Comparison of ENCODE assay signal across 8 cellular contexts in the genomic region with DNA sequence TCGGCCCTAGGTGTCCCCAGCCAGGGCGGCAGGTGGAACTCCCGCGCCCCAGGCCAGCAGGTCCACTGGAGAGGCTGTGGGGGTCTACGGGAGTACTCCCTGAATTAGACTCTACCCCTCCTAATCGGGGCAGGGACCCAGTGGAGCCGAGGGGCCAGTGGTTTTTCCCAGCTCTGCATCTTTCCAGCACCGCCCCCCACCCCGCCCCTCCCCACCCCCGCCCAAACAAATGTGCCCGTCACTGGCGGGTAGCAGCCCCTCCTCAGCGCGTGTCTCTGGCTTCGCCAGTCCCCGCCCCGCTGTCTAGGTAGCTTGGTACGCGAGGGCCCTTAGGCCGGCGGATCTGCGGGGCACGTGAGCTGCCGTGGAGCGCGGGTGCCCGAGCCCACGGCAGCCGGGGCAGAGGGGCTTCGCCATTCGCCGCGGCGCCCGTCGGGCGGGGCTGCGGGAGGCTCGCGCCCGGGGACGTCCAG. TPM values are rescaled to one million over a fixed set of nuclear protein-coding genes. Genes with fewer than 3 reads are reported as not detected.
A peak's percentile ranks its signal among the peaks of the same experiment; 100 is the strongest.
DNase-seq lines count a peak whose midpoint lies in the region; ATAC-seq and TF ChIP-seq lines count a peak whose summit lies in the region.

No MANE protein-coding gene starts in this region.

- peak overlapping the region; percentile 54 for H3K9ac ChIP-seq in HCT116 (ENCODE audit: low read length)

- POLR2A ChIA-PET in HCT116 (lab: Charles Lee): no interaction called here

- H3K27ac Mint-ChIP-seq in activated T-helper 2 cell treated with anti-CD3 and anti-CD28 coated beads, Interferon-gamma antibody, Interleukin-2, Interleukin-4, amounts not matched to agents 10 μg/mL and 5 μg/mL and 100 μg/mL, durations not matched to agents 14 hours and 24 hours and 36 hours: no peak overlapping the region

- TF ChIP-seq CTCF in HCT116 (IDR thresholded peaks at IDR 0.05 in 2 of 3, conservative IDR thresholded peaks at IDR 0.05 in 1 of 3; ENCODE audit: borderline replicate concordance in 1 of 3, insufficient read depth in 1 of 3, low read depth in 2 of 3, low read length in 2 of 3): no peak
- no peak for TF ChIP-seq CTCF in Peyer's patch (IDR thresholded peaks at IDR 0.05)
- TF ChIP-seq CTCF in osteoblast (IDR thresholded peaks at IDR 0.05; ENCODE audit: extremely low read depth, low read depth, low read length): no peak

- H3K4me3 Mint-ChIP-seq in activated T-helper 2 cell treated with anti-CD3 and anti-CD28 coated beads, Interferon-gamma antibody, Interleukin-2, Interleukin-4, amounts not matched to agents 10 μg/mL and 5 μg/mL and 100 μg/mL, durations not matched to agents 14 hours and 24 hours and 36 hours (ENCODE audit: low read depth): no peak overlapping the region

- peak; percentile 45 for ATAC-seq in HCT116
- no peak for ATAC-seq in GM19463 (IDR thresholded peaks at IDR 0.05; ENCODE audit: unreplicated experiment)
- ATAC-seq in activated CD4-positive, CD25-positive, alpha-beta regulatory T cell treated with anti-CD3 and anti-CD28 coated beads, Interleukin-2, amount 50 U/mL, for 24 hours: no peak

- no peaks in the 10 kb centered on the region for H3K9me3 Mint-ChIP-seq in activated T-helper 2 cell treated with anti-CD3 and anti-CD28 coated beads, Interferon-gamma antibody, Interleukin-2, Interleukin-4, amounts not matched to agents 10 μg/mL and 5 μg/mL and 100 μg/mL, durations not matched to agents 14 hours and 24 hours and 36 hours

- H3K9me3 ChIP-seq in HCT116 (ENCODE audit: control insufficient read depth in 1 of 2, insufficient read depth in 1 of 2, low read depth in 1 of 2, low read length in 2 of 2): no peaks in the 10 kb centered on the region
- H3K9me3 ChIP-seq in Peyer's patch: no peaks in the 10 kb centered on the region
- no peaks in the 10 kb centered on the region for H3K9me3 ChIP-seq in osteoblast (ENCODE audit: low read depth, low read length)

- no peaks in the 10 kb centered on the region for H4K20me1 ChIP-seq in HCT116 (ENCODE audit: insufficient read depth)
- H4K20me1 ChIP-seq in osteoblast (ENCODE audit: insufficient read depth, low read length): no peaks in the 10 kb centered on the region

- H3K9me2 ChIP-seq in HCT116 (ENCODE audit: insufficient read depth): no peaks in the 10 kb centered on the region

- H3K4me1 ChIP-seq in HCT116 (ENCODE audit: control insufficient read depth in 1 of 2, insufficient read depth in 2 of 2, low read length in 2 of 2) (peaks cover 31 to 49% of the 10 kb centered on the region in 2 experiments), Peyer's patch (peaks cover 0 to 12% (median 4%) of the 10 kb centered on the region in 4 donors), osteoblast (ENCODE audit: insufficient read depth, low read length) (no peaks in the 10 kb centered on the region)

- in situ Hi-C loops in ACHN (cut with HindIII; ENCODE audit: low pct_ligation_motif_present, low pct_unique_long_range_greater_than_20kb, low sequenced_read_pairs): loop anchor here (25.0 kb wide), 1 partner anchor 95 kb away; no protein-coding TSS in a partner anchor

- intact Hi-C loops in HCT116 (cut with micrococcal nuclease): no loop called here
- intact Hi-C loops in activated T-helper 2 cell treated with anti-CD3 and anti-CD28 coated beads, Interferon-gamma antibody, Interleukin-2, Interleukin-4, amounts not matched to agents 10 μg/mL and 5 μg/mL and 100 μg/mL, durations not matched to agents 14 hours and 24 hours and 36 hours (cut with micrococcal nuclease): no loop called here

- peak; percentile 14 for DNase-seq in ACHN
- DNase-seq in HCT116 (ENCODE audit: low read depth, low spot score): no peak
- DNase-seq in Peyer's patch: no peak
- peak; percentile 65 for DNase-seq in islet precursor cell
- no peak for DNase-seq in activated T-helper 2 cell treated with anti-CD3 and anti-CD28 coated beads, Interferon-gamma antibody, Interleukin-2, Interleukin-4, amounts not matched to agents 10 μg/mL and 5 μg/mL and 100 μg/mL, durations not matched to agents 14 hours and 24 hours and 36 hours (ENCODE audit: low spot score)
- no peak for DNase-seq in osteoblast (ENCODE audit: insufficient read length, low spot score, missing footprints)

- peak overlapping the region; percentile 46; the same call in 1 of the 2 replicates for H3K27ac ChIP-seq in HCT116 (ENCODE audit: low read depth, low read length)
- no peak overlapping the region for H3K27ac ChIP-seq in Peyer's patch
- no peak overlapping the region for H3K27ac ChIP-seq in osteoblast (ENCODE audit: low read depth, low read length)

- H3K4me1 Mint-ChIP-seq in activated T-helper 2 cell treated with anti-CD3 and anti-CD28 coated beads, Interferon-gamma antibody, Interleukin-2, Interleukin-4, amounts not matched to agents 10 μg/mL and 5 μg/mL and 100 μg/mL, durations not matched to agents 14 hours and 24 hours and 36 hours (ENCODE audit: low read depth): peaks cover 7% of the 10 kb centered on the region

- CTCF ChIA-PET in HCT116 (lab: Charles Lee): interaction anchor here (0.6 to 1.3 kb wide), 3 partner anchors 8 to 161 kb away, joined by 3 to 9 read pairs (median 3); no protein-coding TSS in a partner anchor

- H3K4me2 ChIP-seq in HCT116 (ENCODE audit: low read length) (peak overlapping the region; percentile 90), osteoblast (ENCODE audit: insufficient read depth, low read length) (no peak overlapping the region)

- H3K36me3 ChIP-seq in HCT116 (ENCODE audit: control insufficient read depth in 1 of 2, insufficient read depth in 2 of 2, low read length in 2 of 2) (no peaks in the 10 kb centered on the region), Peyer's patch (no peaks in the 10 kb centered on the region), osteoblast (ENCODE audit: insufficient read depth, low read length) (no peaks in the 10 kb centered on the region)

- no peaks in the 10 kb centered on the region for H3K36me3 Mint-ChIP-seq in activated T-helper 2 cell treated with anti-CD3 and anti-CD28 coated beads, Interferon-gamma antibody, Interleukin-2, Interleukin-4, amounts not matched to agents 10 μg/mL and 5 μg/mL and 100 μg/mL, durations not matched to agents 14 hours and 24 hours and 36 hours (ENCODE audit: low read depth)

- TF ChIP-seq RAD21 in HCT116 (IDR thresholded peaks at IDR 0.05; ENCODE audit: low read depth): no peak

- H3K4me3 ChIP-seq in HCT116 (replicated peaks in 1 of 2; ENCODE audit: low read depth in 1 of 2, low read length in 2 of 2) (peak overlapping the region; percentile 49 to 68), Peyer's patch (peak overlapping the region; percentile 14 to 46 (median 42)), osteoblast (ENCODE audit: insufficient read depth, low read length) (no peak overlapping the region)

- RAD21 ChIA-PET in HCT116 (lab: Charles Lee; ENCODE audit: low non-redundant PET in 1 of 2, low total read pairs in 2 of 2, uncharacterized antibody in 2 of 2, unreplicated experiment in 2 of 2): no interaction called here

- BruUV-seq in HCT116 (replicated peaks; lab: Mats Ljungman, UMichigan): no TSS peak

- H3K27me3 Mint-ChIP-seq in activated T-helper 2 cell treated with anti-CD3 and anti-CD28 coated beads, Interferon-gamma antibody, Interleukin-2, Interleukin-4, amounts not matched to agents 10 μg/mL and 5 μg/mL and 100 μg/mL, durations not matched to agents 14 hours and 24 hours and 36 hours (ENCODE audit: low read depth): peaks cover 55% of the 10 kb centered on the region

- H2AFZ ChIP-seq in HCT116 (ENCODE audit: low read depth, low read length, poor library complexity, severe bottlenecking) (no peak overlapping the region), osteoblast (ENCODE audit: low read length) (no peak overlapping the region)

- no peak for TF ChIP-seq POLR2A in HCT116 (IDR thresholded peaks at IDR 0.05; ENCODE audit: borderline replicate concordance, extremely low read depth, insufficient read depth, insufficient read length)
- TF ChIP-seq POLR2A in Peyer's patch (IDR thresholded peaks at IDR 0.05): no peak

- H3K27me3 ChIP-seq in HCT116 (ENCODE audit: insufficient read depth, low read length): no peaks in the 10 kb centered on the region
- H3K27me3 ChIP-seq in Peyer's patch: peaks cover 0 to 23% of the 10 kb centered on the region in 2 donors
- H3K27me3 ChIP-seq in osteoblast (ENCODE audit: insufficient read depth, low read length): peaks cover 49% of the 10 kb centered on the region

- H3K79me2 ChIP-seq in HCT116 (ENCODE audit: insufficient read depth, low read length) (no peaks in the 10 kb centered on the region), osteoblast (ENCODE audit: insufficient read depth, low read length) (no peaks in the 10 kb centered on the region)

TF ChIP-seq in HCT116, 20 proteins besides CTCF, POLR2A, EP300 and RAD21 (continues in another document):
- TF ChIP-seq SRF (IDR thresholded peaks at IDR 0.05; ENCODE audit: low read depth) (no peak), ZFX (IDR thresholded peaks at IDR 0.05) (no peak)
- TF ChIP-seq, protein P1, sequence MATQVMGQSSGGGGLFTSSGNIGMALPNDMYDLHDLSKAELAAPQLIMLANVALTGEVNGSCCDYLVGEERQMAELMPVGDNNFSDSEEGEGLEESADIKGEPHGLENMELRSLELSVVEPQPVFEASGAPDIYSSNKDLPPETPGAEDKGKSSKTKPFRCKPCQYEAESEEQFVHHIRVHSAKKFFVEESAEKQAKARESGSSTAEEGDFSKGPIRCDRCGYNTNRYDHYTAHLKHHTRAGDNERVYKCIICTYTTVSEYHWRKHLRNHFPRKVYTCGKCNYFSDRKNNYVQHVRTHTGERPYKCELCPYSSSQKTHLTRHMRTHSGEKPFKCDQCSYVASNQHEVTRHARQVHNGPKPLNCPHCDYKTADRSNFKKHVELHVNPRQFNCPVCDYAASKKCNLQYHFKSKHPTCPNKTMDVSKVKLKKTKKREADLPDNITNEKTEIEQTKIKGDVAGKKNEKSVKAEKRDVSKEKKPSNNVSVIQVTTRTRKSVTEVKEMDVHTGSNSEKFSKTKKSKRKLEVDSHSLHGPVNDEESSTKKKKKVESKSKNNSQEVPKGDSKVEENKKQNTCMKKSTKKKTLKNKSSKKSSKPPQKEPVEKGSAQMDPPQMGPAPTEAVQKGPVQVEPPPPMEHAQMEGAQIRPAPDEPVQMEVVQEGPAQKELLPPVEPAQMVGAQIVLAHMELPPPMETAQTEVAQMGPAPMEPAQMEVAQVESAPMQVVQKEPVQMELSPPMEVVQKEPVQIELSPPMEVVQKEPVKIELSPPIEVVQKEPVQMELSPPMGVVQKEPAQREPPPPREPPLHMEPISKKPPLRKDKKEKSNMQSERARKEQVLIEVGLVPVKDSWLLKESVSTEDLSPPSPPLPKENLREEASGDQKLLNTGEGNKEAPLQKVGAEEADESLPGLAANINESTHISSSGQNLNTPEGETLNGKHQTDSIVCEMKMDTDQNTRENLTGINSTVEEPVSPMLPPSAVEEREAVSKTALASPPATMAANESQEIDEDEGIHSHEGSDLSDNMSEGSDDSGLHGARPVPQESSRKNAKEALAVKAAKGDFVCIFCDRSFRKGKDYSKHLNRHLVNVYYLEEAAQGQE (IDR thresholded peaks at IDR 0.05; ENCODE audit: low read depth): no peak

RNA-seq across cellular contexts. Expression of a gene that starts 7.0 kb away (rescaled TPM):
- 10.1 TPM for total RNA-seq in HCT116 (2021; ENCODE audit: unreplicated experiment)
- 9.0 and 9.9 TPM in 2 replicates for polyA plus RNA-seq in HCT116 (2012)
- total RNA-seq in Peyer's patch: under 1 TPM in 1 of 4 donors, not detected in 3; 0.18 TPM
- total RNA-seq in activated T-helper 2 cell treated with anti-CD3 and anti-CD28 coated beads, Interferon-gamma antibody, Interleukin-2, Interleukin-4, amounts not matched to agents 10 μg/mL and 5 μg/mL and 100 μg/mL, durations not matched to agents 14 hours and 24 hours and 36 hours: not detected in 2 replicates
- not detected in 2 replicates for total RNA-seq in osteoblast

Comparison
In these comparisons a context has a peak if more than half of its experiments do, and no peak if none do; other contexts are left out.
1. DNase-seq: peak in ACHN (single experiment) and islet precursor cell (single experiment); none in HCT116 (single experiment), Peyer's patch (0 of 3), activated T-helper 2 cell treated with anti-CD3 and anti-CD28 coated beads, Interferon-gamma antibody, Interleukin-2, Interleukin-4, amounts not matched to agents 10 μg/mL and 5 μg/mL and 100 μg/mL, durations not matched to agents 14 hours and 24 hours and 36 hours (single experiment) and osteoblast (single experiment).